In the genomic region with DNA sequence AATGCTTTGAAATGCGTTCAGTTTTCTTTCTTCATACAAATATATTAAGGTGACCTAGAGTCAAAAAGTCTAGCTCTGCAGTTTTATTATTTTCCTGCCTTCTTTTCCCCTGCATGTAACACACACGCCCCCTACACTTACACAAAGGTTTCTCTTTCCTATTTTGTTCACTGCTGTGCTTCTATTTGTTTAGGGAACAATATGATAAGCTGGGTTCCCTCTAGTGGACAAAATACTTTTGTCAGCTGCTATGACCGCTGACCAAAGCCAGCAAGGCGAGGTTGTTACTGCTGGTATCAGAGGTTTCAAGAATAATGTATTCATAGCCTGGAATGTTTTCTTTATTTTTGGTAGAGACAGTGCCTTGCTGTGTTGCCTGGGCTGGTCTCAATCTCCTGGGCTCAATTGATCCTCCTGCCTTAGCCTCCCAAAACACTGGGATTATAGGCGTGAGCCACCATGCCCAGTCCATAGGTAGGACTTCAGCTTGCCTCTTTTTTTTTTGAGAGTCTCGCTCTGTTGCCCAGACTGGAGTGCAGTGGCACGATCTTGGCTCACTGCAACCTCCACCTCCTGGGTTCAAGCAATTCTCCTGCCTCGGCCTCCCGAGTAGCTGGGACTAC, we compare ENCODE assay signal across 9 cellular contexts. TPM values are rescaled to one million over a fixed set of nuclear protein-coding genes. Genes with fewer than 3 reads are reported as not detected.
DNase-seq lines count a peak whose midpoint lies in the region; ATAC-seq and TF ChIP-seq lines count a peak whose summit lies in the region.
"Had no signal": no experiment of that assay in that cellular context is flagged by ENCODE, and none has a peak within 500 bp of the region (broad histone marks: within the 10 kb centered on the region; RNA-seq: fewer than 3 reads in every experiment).

No MANE protein-coding gene starts in this region.

- H3K9me3 ChIP-seq in Peyer's patch (no peaks in the 10 kb centered on the region), aorta (ENCODE audit: control insufficient read depth, low read length) (no peaks in the 10 kb centered on the region)
- H3K9me3 ChIP-seq: BLaER1 had no signal

- peaks cover 3% of the 10 kb centered on the region for H3K4me1 Mint-ChIP-seq in endothelial cell (ENCODE audit: unreplicated experiment)

- no peaks in the 10 kb centered on the region for H3K27me3 Mint-ChIP-seq in endothelial cell (ENCODE audit: unreplicated experiment)

- peaks cover 0 to 9% (median 0%) of the 10 kb centered on the region in 3 donors for H3K36me3 ChIP-seq in Peyer's patch
- H3K36me3 ChIP-seq in aorta (ENCODE audit: control insufficient read depth in 1 of 2, insufficient read depth in 2 of 2, low read length in 1 of 2), result peaks cover 0 to 2% of the 10 kb centered on the region in 2 donors

- WGBS in aorta, 2 donors, result 51 to 53% methylated on average over 9 of the region's 9 CpGs

- intact Hi-C loops in aorta (cut with DNase I), result no loop called here

- no peak overlapping the region for H3K4me3 Mint-ChIP-seq in endothelial cell (ENCODE audit: unreplicated experiment)

- TF ChIP-seq CTCF in Peyer's patch (IDR thresholded peaks at IDR 0.05), result peak in 5 of 6 experiments; percentile 37 to 73 (median 69)
- peak; percentile 64 for TF ChIP-seq CTCF in endothelial cell (IDR thresholded peaks at IDR 0.05; ENCODE audit: unreplicated experiment)

- H3K4me3 ChIP-seq in Peyer's patch, result no peak overlapping the region
- H3K4me3 ChIP-seq in aorta (ENCODE audit: low read length in 2 of 2), result no peak overlapping the region
- H3K4me3 ChIP-seq: BLaER1 had no signal

- no peaks in the 10 kb centered on the region for H3K4me1 ChIP-seq in Peyer's patch
- no peaks in the 10 kb centered on the region for H3K4me1 ChIP-seq in aorta (ENCODE audit: control insufficient read depth in 1 of 2, insufficient read depth in 2 of 2, low read length in 2 of 2)

- H3K27ac ChIP-seq in Peyer's patch, result no peak overlapping the region
- no peak overlapping the region for H3K27ac ChIP-seq in aorta (ENCODE audit: low read depth in 1 of 2, low read length in 2 of 2)
- H3K27ac ChIP-seq: BLaER1 had no signal

- TF ChIP-seq POLR2A in Peyer's patch (IDR thresholded peaks at IDR 0.05), result no peak

- H3K27me3 ChIP-seq in Peyer's patch (no peaks in the 10 kb centered on the region), aorta (ENCODE audit: control insufficient read depth in 1 of 2, insufficient read depth in 2 of 2, low read length in 1 of 2) (no peaks in the 10 kb centered on the region)
- H3K27me3 ChIP-seq: BLaER1 had no signal

- no peaks in the 10 kb centered on the region for H3K36me3 Mint-ChIP-seq in endothelial cell (ENCODE audit: low read depth, unreplicated experiment)

- ATAC-seq in aorta (ENCODE audit: low FRiP score), result peak; percentile 87

- H3K9me3 Mint-ChIP-seq in endothelial cell (ENCODE audit: unreplicated experiment), result no peaks in the 10 kb centered on the region

- H3K27ac Mint-ChIP-seq in endothelial cell (ENCODE audit: unreplicated experiment), result peak overlapping the region; percentile 53

- DNase-seq in DMS79 treated with DMSO at 0.1 percent for 48 hours (lab: John Stamatoyannopoulos, UW) (peak; percentile 11), DMS79 (lab: John Stamatoyannopoulos, UW) (no peak), HT-29 (ENCODE audit: low spot score) (peak; percentile 63), Peyer's patch (no peak), endothelial cell (ENCODE audit: low spot score) (peak; percentile 27), lung microvascular endothelial cell (ENCODE audit: low read depth in 2 of 2) (peak; percentile 85 to 91), aorta (no peak), NCI-H187 treated with DMSO at 0.1 percent for 48 hours (lab: John Stamatoyannopoulos, UW) (no peak)

RNA-seq across cellular contexts. Expression of a gene that starts 33.4 kb away (rescaled TPM):
- 8.2 and 8.9 TPM in 2 replicates for total RNA-seq in HT-29 (2014; rRNA removed; shearing (Covaris generic))
- total RNA-seq in Peyer's patch, result 10 to 100 TPM; 11.9 to 25.6 (median 17.6) TPM
- total RNA-seq in endothelial cell (ENCODE audit: unreplicated experiment), result 16.9 TPM
- 5.0 and 8.5 TPM in 2 replicates for total RNA-seq in lung microvascular endothelial cell
- 10 to 100 TPM; 13.2 to 22.5 TPM for total RNA-seq in aorta
- polyA plus RNA-seq in aorta, result 1 to 10 TPM; 4.4 to 8.1 TPM

RNA-seq across cellular contexts. Expression of a gene that starts 47.9 kb away (rescaled TPM):
- 33.2 and 39.3 TPM in 2 replicates for total RNA-seq in HT-29 (2014; rRNA removed; shearing (Covaris generic))
- 10 to 100 TPM; 17.4 to 29.8 (median 22.4) TPM for total RNA-seq in Peyer's patch
- total RNA-seq in endothelial cell (ENCODE audit: unreplicated experiment), result 20.9 TPM
- total RNA-seq in lung microvascular endothelial cell, result 4.6 and 6.5 TPM in 2 replicates
- 10 to 100 TPM in 1 of 2 donors, 1 to 10 TPM in 1; 9.0 to 10.2 TPM for total RNA-seq in aorta
- polyA plus RNA-seq in aorta, result 1 to 10 TPM; 4.1 to 8.1 TPM

Comparison
In these comparisons a context has a peak if more than half of its experiments do, and no peak if none do; other contexts are left out.
1. DNase-seq: peak in DMS79 treated with DMSO at 0.1 percent for 48 hours (single experiment), HT-29 (single experiment), endothelial cell (single experiment) and lung microvascular endothelial cell (2 of 2); none in DMS79 (single experiment), Peyer's patch (0 of 3), aorta (0 of 2) and NCI-H187 treated with DMSO at 0.1 percent for 48 hours (single experiment).